ENCODE assay signal across 1 cellular context in the genomic region with DNA sequence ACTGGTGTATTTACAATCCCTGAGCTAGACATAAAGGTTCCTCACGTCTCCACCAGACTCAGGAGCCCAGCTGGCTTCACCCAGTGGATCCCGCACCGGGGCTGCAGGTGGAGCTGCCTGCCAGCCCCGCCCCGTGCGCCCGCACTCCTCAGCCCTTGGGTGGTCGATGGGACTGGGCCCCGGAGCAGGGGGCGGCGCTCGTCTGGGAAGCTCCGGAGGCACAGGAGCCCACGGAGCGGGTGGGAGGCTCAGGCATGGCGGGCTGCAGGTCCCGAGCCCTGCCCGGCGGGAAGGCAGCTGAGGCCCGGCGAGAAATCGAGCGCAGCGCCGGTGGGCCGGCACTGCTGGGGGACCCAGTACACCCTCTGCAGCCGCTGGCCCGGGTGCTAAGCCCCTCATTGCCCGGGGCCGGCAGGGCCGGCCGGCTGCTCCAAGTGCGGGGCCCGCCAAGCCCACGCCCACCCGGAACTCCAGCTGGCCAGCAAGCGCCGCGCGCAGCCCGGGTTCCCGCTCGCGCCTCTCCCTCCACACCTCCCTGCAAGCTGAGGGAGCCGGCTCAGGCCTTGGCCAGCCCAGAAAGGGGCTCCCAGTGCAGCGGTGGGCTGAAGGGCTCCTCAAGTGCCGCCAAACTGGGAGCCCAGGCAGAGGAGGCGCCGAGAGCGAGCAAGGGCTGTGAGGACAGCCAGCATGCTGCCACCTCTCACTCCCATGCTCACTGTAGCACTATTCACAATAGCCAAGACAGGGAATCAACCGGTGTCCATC.
TF ChIP-seq lines count a peak whose summit lies in the region.

No MANE protein-coding gene starts in this region.

TF ChIP-seq in K562, 482 proteins besides CTCF, POLR2A, EP300 and RAD21 (continued from another document):
- TF ChIP-seq, protein P1, sequence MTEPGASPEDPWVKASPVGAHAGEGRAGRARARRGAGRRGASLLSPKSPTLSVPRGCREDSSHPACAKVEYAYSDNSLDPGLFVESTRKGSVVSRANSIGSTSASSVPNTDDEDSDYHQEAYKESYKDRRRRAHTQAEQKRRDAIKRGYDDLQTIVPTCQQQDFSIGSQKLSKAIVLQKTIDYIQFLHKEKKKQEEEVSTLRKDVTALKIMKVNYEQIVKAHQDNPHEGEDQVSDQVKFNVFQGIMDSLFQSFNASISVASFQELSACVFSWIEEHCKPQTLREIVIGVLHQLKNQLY (CRISPR knock-in tag; conservative IDR thresholded peaks at IDR 0.05) = 0 out of 4 replicates have a peak, but pooled peaks of 1 of the 2 experiments have one; percentile 5
- peak; percentile 85 for TF ChIP-seq RBFOX2 (IDR thresholded peaks at IDR 0.05; ENCODE audit: low read depth, low read length)
- TF ChIP-seq, protein P2, sequence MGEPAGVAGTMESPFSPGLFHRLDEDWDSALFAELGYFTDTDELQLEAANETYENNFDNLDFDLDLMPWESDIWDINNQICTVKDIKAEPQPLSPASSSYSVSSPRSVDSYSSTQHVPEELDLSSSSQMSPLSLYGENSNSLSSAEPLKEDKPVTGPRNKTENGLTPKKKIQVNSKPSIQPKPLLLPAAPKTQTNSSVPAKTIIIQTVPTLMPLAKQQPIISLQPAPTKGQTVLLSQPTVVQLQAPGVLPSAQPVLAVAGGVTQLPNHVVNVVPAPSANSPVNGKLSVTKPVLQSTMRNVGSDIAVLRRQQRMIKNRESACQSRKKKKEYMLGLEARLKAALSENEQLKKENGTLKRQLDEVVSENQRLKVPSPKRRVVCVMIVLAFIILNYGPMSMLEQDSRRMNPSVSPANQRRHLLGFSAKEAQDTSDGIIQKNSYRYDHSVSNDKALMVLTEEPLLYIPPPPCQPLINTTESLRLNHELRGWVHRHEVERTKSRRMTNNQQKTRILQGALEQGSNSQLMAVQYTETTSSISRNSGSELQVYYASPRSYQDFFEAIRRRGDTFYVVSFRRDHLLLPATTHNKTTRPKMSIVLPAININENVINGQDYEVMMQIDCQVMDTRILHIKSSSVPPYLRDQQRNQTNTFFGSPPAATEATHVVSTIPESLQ (CRISPR knock-in tag; IDR thresholded peaks at IDR 0.05) = 0 out of 2 replicates have a peak, but pooled peaks have one; percentile 22
- peak; percentile 40; the same call in 1 of the 2 replicates for TF ChIP-seq ELF1 (tag; IDR thresholded peaks at IDR 0.05)
- TF ChIP-seq, protein P3, sequence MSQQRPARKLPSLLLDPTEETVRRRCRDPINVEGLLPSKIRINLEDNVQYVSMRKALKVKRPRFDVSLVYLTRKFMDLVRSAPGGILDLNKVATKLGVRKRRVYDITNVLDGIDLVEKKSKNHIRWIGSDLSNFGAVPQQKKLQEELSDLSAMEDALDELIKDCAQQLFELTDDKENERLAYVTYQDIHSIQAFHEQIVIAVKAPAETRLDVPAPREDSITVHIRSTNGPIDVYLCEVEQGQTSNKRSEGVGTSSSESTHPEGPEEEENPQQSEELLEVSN (IDR thresholded peaks at IDR 0.05; ENCODE audit: borderline replicate concordance in 1 of 2, extremely low read depth in 1 of 2, insufficient read depth in 1 of 2, insufficient read length in 1 of 2, low read depth in 1 of 2, low read length in 1 of 2, poor library complexity in 1 of 2, severe bottlenecking in 1 of 2) = peak in 1 of 2 experiments; percentile 70
- TF ChIP-seq KDM5B (IDR thresholded peaks at IDR 0.05; ENCODE audit: insufficient replicate concordance, low read depth, low read length) = peak; percentile 6
- 0 out of 2 replicates have a peak, but pooled peaks have one; percentile 20 for TF ChIP-seq ZNF76 (CRISPR knock-in tag; IDR thresholded peaks at IDR 0.05; ENCODE audit: borderline replicate concordance)
- TF ChIP-seq RB1 (IDR thresholded peaks at IDR 0.05; ENCODE audit: low read depth) = 0 out of 2 replicates have a peak, but pooled peaks have one; percentile 53
- peak; percentile 52; the same call in 1 of the 2 replicates for TF ChIP-seq PHF8 (IDR thresholded peaks at IDR 0.05; ENCODE audit: borderline replicate concordance, low read length)
- peak; percentile 45; the same call in 1 of the 2 replicates for TF ChIP-seq KLF13 (tag; IDR thresholded peaks at IDR 0.05; ENCODE audit: borderline replicate concordance, low read depth)
- peak; percentile 16; the same call in 1 of the 2 replicates for TF ChIP-seq GTF2E2 (tag; IDR thresholded peaks at IDR 0.05)
